ENCODE assay signal across 25 cellular contexts in the genomic region with DNA sequence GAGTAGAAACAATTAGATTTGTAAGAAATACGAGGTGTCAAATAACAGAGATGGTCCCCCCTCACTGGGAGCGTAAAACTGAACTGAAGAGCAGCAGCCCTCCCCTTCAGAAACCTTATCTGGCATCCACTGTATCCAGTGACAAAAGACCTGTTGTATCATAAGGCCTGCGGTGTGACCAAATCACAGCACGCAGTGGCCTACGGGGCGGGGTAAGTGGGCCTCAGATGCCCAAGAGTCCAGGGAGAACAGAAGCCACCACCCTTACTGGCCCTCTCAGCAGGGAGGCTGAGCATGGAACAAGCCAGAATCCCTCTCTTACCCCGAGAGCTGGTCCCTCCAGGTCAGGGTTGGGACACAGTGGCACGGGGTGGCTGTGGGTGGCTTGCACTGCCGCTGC. TPM values are rescaled to one million over a fixed set of nuclear protein-coding genes. Genes with fewer than 3 reads are reported as not detected.
DNase-seq lines count a peak whose midpoint lies in the region; ATAC-seq and TF ChIP-seq lines count a peak whose summit lies in the region.
"Had no signal": no experiment of that assay in that cellular context is flagged by ENCODE, and none has a peak within 500 bp of the region (broad histone marks: within the 10 kb centered on the region; RNA-seq: fewer than 3 reads in every experiment).

No MANE protein-coding gene starts in this region.

- H3K4me3 ChIP-seq in heart right ventricle: no peak overlapping the region
- H3K4me3 ChIP-seq in right atrium auricular region: no peak overlapping the region
- H3K4me3 ChIP-seq in upper lobe of right lung: no peak overlapping the region
- H3K4me3 ChIP-seq in lower lobe of right lung: no peak overlapping the region

- TF ChIP-seq CTCF in heart right ventricle (IDR thresholded peaks at IDR 0.05) (no peak), right atrium auricular region (IDR thresholded peaks at IDR 0.05) (no peak), upper lobe of right lung (IDR thresholded peaks at IDR 0.05) (no peak), lower lobe of right lung (IDR thresholded peaks at IDR 0.05) (no peak)

- 67 to 86% methylated on average over 9 of the region's 9 CpGs for WGBS in heart right ventricle, 2 donors

- H3K36me3 Mint-ChIP-seq in IgD-negative memory B cell: peaks cover 4% of the 10 kb centered on the region
- peaks cover 0 to 93% (median 32%) of the 10 kb centered on the region in 3 donors for H3K36me3 Mint-ChIP-seq in naive thymus-derived CD8-positive, alpha-beta T cell

- peak overlapping the region in 1 of 4 donors; percentile 75 for H3K4me3 Mint-ChIP-seq in IgD-negative memory B cell
- peak overlapping the region in 1 of 10 donors; percentile 10 for H3K4me3 Mint-ChIP-seq in naive thymus-derived CD8-positive, alpha-beta T cell
- H3K4me3 Mint-ChIP-seq: activated CD8-positive, alpha-beta T cell treated with anti-CD3 and anti-CD28 coated beads for 36 hours; activated naive CD4-positive, alpha-beta T cell treated with anti-CD3 and anti-CD28 coated beads, Interleukin-2, amount 10 ng/mL, durations not matched to agents 7 days and 5 days; effector memory CD8-positive, alpha-beta T cell; T-helper 2 cell treated with Interferon-gamma antibody and Interleukin-4, amounts not matched to agents 5 μg/mL and 100 μg/mL, for 36 hours had no signal

- no peaks in the 10 kb centered on the region for H3K27me3 ChIP-seq in heart right ventricle
- no peaks in the 10 kb centered on the region for H3K27me3 ChIP-seq in right atrium auricular region
- H3K27me3 ChIP-seq in upper lobe of right lung: no peaks in the 10 kb centered on the region
- no peaks in the 10 kb centered on the region for H3K27me3 ChIP-seq in lower lobe of right lung (ENCODE audit: low read depth)

- ATAC-seq in heart right ventricle (peak in 2 of 8 donors; percentile 6 to 30), upper lobe of right lung (no peak), lower lobe of right lung (no peak)
- no peak for ATAC-seq in naive thymus-derived CD8-positive, alpha-beta T cell
- ATAC-seq: activated CD8-positive, alpha-beta T cell treated with anti-CD3 and anti-CD28 coated beads for 36 hours; effector memory CD8-positive, alpha-beta T cell; psoas muscle had no signal

- H3K36me3 ChIP-seq in heart right ventricle (peaks cover 0 to 95% (median 76%) of the 10 kb centered on the region in 9 donors), right atrium auricular region (peaks cover 92% of the 10 kb centered on the region), upper lobe of right lung (peaks cover 94% of the 10 kb centered on the region), lower lobe of right lung (peaks cover 95% of the 10 kb centered on the region)

- peak overlapping the region in 6 of 10 donors; percentile 20 to 58 (median 42) for H3K27ac ChIP-seq in heart right ventricle
- H3K27ac ChIP-seq in right atrium auricular region: peak overlapping the region in 1 of 2 donors; percentile 33
- H3K27ac ChIP-seq in upper lobe of right lung: no peak overlapping the region
- H3K27ac ChIP-seq in lower lobe of right lung: no peak overlapping the region
- H3K27ac ChIP-seq: C4-2B, HL-60, psoas muscle had no signal

- H3K4me1 Mint-ChIP-seq in IgD-negative memory B cell: peaks cover 16 to 23% (median 22%) of the 10 kb centered on the region in 3 donors
- peaks cover 15 to 65% (median 39%) of the 10 kb centered on the region in 4 donors for H3K4me1 Mint-ChIP-seq in naive thymus-derived CD8-positive, alpha-beta T cell

- H3K27ac Mint-ChIP-seq in IgD-negative memory B cell: peak overlapping the region in 2 of 3 donors; percentile 52 to 67
- peak overlapping the region in 6 of 10 donors; percentile 5 to 73 (median 48) for H3K27ac Mint-ChIP-seq in naive thymus-derived CD8-positive, alpha-beta T cell
- H3K27ac Mint-ChIP-seq: activated naive CD4-positive, alpha-beta T cell treated with anti-CD3 and anti-CD28 coated beads, Interleukin-2, amount 10 ng/mL, durations not matched to agents 7 days and 5 days; T-helper 2 cell treated with Interferon-gamma antibody and Interleukin-4, amounts not matched to agents 5 μg/mL and 100 μg/mL, for 36 hours had no signal

- intact Hi-C loops in heart right ventricle (cut with DNase I): loop anchor here in 2 of 10 donors (10.0 kb wide), 2 partner anchors 46 to 176 kb away; a partner anchor contains a TSS
- intact Hi-C loops in upper lobe of right lung (cut with DNase I): no loop called here
- intact Hi-C loops in lower lobe of right lung (cut with DNase I): no loop called here

- no peaks in the 10 kb centered on the region for H3K9me3 Mint-ChIP-seq in IgD-negative memory B cell
- H3K9me3 Mint-ChIP-seq in naive thymus-derived CD8-positive, alpha-beta T cell: no peaks in the 10 kb centered on the region
- H3K9me3 Mint-ChIP-seq: activated CD8-positive, alpha-beta T cell treated with anti-CD3 and anti-CD28 coated beads for 36 hours; activated naive CD4-positive, alpha-beta T cell treated with anti-CD3 and anti-CD28 coated beads, Interleukin-2, amount 10 ng/mL, durations not matched to agents 7 days and 5 days; effector memory CD8-positive, alpha-beta T cell; T-helper 2 cell treated with Interferon-gamma antibody and Interleukin-4, amounts not matched to agents 5 μg/mL and 100 μg/mL, for 36 hours had no signal

- no peaks in the 10 kb centered on the region for H3K9me3 ChIP-seq in heart right ventricle
- H3K9me3 ChIP-seq in right atrium auricular region: no peaks in the 10 kb centered on the region
- no peaks in the 10 kb centered on the region for H3K9me3 ChIP-seq in upper lobe of right lung
- no peaks in the 10 kb centered on the region for H3K9me3 ChIP-seq in lower lobe of right lung
- H3K9me3 ChIP-seq: psoas muscle had no signal

- POLR2A ChIA-PET in naive thymus-derived CD8-positive, alpha-beta T cell (lab: Charles Lee): interaction anchor here (0.5 to 9.3 kb wide), 2 partner anchors 17 to 32 kb away, joined by 4 to 184 read pairs; a partner anchor contains a TSS

- peaks cover 19 to 71% (median 64%) of the 10 kb centered on the region in 9 donors for H3K4me1 ChIP-seq in heart right ventricle
- peaks cover 0 to 63% of the 10 kb centered on the region in 2 donors for H3K4me1 ChIP-seq in right atrium auricular region
- H3K4me1 ChIP-seq in upper lobe of right lung: peaks cover 36% of the 10 kb centered on the region
- H3K4me1 ChIP-seq in lower lobe of right lung: peaks cover 44% of the 10 kb centered on the region

- H3K27me3 Mint-ChIP-seq in IgD-negative memory B cell: no peaks in the 10 kb centered on the region
- H3K27me3 Mint-ChIP-seq in naive thymus-derived CD8-positive, alpha-beta T cell: no peaks in the 10 kb centered on the region
- H3K27me3 Mint-ChIP-seq: activated CD8-positive, alpha-beta T cell treated with anti-CD3 and anti-CD28 coated beads for 36 hours; activated naive CD4-positive, alpha-beta T cell treated with anti-CD3 and anti-CD28 coated beads, Interleukin-2, amount 10 ng/mL, durations not matched to agents 7 days and 5 days; effector memory CD8-positive, alpha-beta T cell had no signal

- DNase-seq in heart right ventricle (no peak), right atrium auricular region (ENCODE audit: low spot score) (no peak), upper lobe of right lung (peak; percentile 38), pons (ENCODE audit: low spot score) (no peak), lower lobe of right lung (no peak)
- DNase-seq in naive thymus-derived CD8-positive, alpha-beta T cell: no peak
- DNase-seq: activated CD8-positive, alpha-beta T cell treated with anti-CD3 and anti-CD28 coated beads for 36 hours; activated naive CD4-positive, alpha-beta T cell treated with anti-CD3 and anti-CD28 coated beads, Interleukin-2, amount 10 ng/mL, durations not matched to agents 7 days and 5 days; aorta; caudate nucleus; cortex of kidney; effector memory CD8-positive, alpha-beta T cell; erythroblast; glutamatergic neuron; HCEC 1CT; kidney; NCI-H1694; NCI-H2171 treated with DMSO at 0.1 percent for 48 hours; NCI-H524; psoas muscle; trophoblast cell had no signal

RNA-seq across cellular contexts. Expression of a gene that starts 5.5 kb away (rescaled TPM):
- total RNA-seq in heart right ventricle (10 to 100 TPM; 34.6 to 79.3 (median 43.2) TPM), right atrium auricular region (10 to 100 TPM; 35.0 to 37.4 TPM), upper lobe of right lung (29.6 TPM), lower lobe of right lung (29.6 TPM)
- polyA plus RNA-seq in heart right ventricle (10 to 100 TPM; 36.1 to 56.5 TPM), IgD-negative memory B cell (41.4 TPM)
- 10 to 100 TPM; 36.6 to 37.8 TPM for total RNA-seq in naive thymus-derived CD8-positive, alpha-beta T cell
- polyA plus RNA-seq in naive thymus-derived CD8-positive, alpha-beta T cell: 10 to 100 TPM; 10.2 to 34.2 (median 14.4) TPM

RNA-seq across cellular contexts. Expression of a gene that starts 5.7 kb away (rescaled TPM):
- total RNA-seq in heart right ventricle (10 to 100 TPM; 18.0 to 29.9 (median 24.7) TPM), right atrium auricular region (10 to 100 TPM; 22.6 to 26.8 TPM), upper lobe of right lung (31.6 TPM), lower lobe of right lung (31.6 TPM)
- polyA plus RNA-seq in heart right ventricle (10 to 100 TPM; 24.5 to 41.8 TPM), IgD-negative memory B cell (121 TPM)
- 10 to 100 TPM; 86.2 to 86.9 TPM for total RNA-seq in naive thymus-derived CD8-positive, alpha-beta T cell
- 100 to 1,000 TPM; 140 to 154 (median 146) TPM for polyA plus RNA-seq in naive thymus-derived CD8-positive, alpha-beta T cell

RNA-seq across cellular contexts. Expression of a gene that starts 10.2 kb away (rescaled TPM):
- total RNA-seq in heart right ventricle (100 to 1,000 TPM; 298 to 586 (median 488) TPM), right atrium auricular region (100 to 1,000 TPM; 440 to 644 TPM), upper lobe of right lung (159 TPM), lower lobe of right lung (105 TPM)
- polyA plus RNA-seq in heart right ventricle (100 to 1,000 TPM; 121 to 199 TPM), IgD-negative memory B cell (2.7 TPM)
- 10 to 100 TPM; 13.9 to 16.3 TPM for total RNA-seq in naive thymus-derived CD8-positive, alpha-beta T cell
- 10 to 100 TPM in 1 of 3 donors, 1 to 10 TPM in 2; 2.2 to 25.3 (median 5.4) TPM for polyA plus RNA-seq in naive thymus-derived CD8-positive, alpha-beta T cell

RNA-seq across cellular contexts. Expression of a gene that starts 16.2 kb away (rescaled TPM):
- 100 to 1,000 TPM in 1 of 10 donors, 10 to 100 TPM in 9; 58.8 to 103 (median 76.3) TPM for total RNA-seq in heart right ventricle
- polyA plus RNA-seq in heart right ventricle: 100 to 1,000 TPM in 1 of 2 donors, 10 to 100 TPM in 1; 93.4 to 109 TPM
- total RNA-seq in right atrium auricular region: 100 to 1,000 TPM in 1 of 2 donors, 10 to 100 TPM in 1; 78.3 to 135 TPM
- polyA plus RNA-seq in IgD-negative memory B cell: 152 TPM
- 100 to 1,000 TPM; 358 to 377 TPM for total RNA-seq in naive thymus-derived CD8-positive, alpha-beta T cell
- polyA plus RNA-seq in naive thymus-derived CD8-positive, alpha-beta T cell: 100 to 1,000 TPM; 101 to 106 (median 105) TPM
- 145 TPM for total RNA-seq in upper lobe of right lung
- 122 TPM for total RNA-seq in lower lobe of right lung

RNA-seq across cellular contexts. Expression of a gene that starts 17.0 kb away (rescaled TPM):
- 10 to 100 TPM; 25.1 to 34.4 (median 29.6) TPM for total RNA-seq in heart right ventricle
- 10 to 100 TPM in 1 of 2 donors, 1 to 10 TPM in 1; 9.2 to 23.2 TPM for polyA plus RNA-seq in heart right ventricle
- total RNA-seq in right atrium auricular region: 10 to 100 TPM; 24.8 to 29.3 TPM
- 17.5 TPM for polyA plus RNA-seq in IgD-negative memory B cell
- 10 to 100 TPM; 28.2 to 30.4 TPM for total RNA-seq in naive thymus-derived CD8-positive, alpha-beta T cell
- polyA plus RNA-seq in naive thymus-derived CD8-positive, alpha-beta T cell: 10 to 100 TPM; 18.1 to 23.6 (median 18.9) TPM
- total RNA-seq in upper lobe of right lung: 32.3 TPM
- total RNA-seq in lower lobe of right lung: 32.2 TPM

Comparison
In these comparisons a context has a peak if more than half of its experiments do, and no peak if none do; other contexts are left out.
1. H3K27ac ChIP-seq: peak in heart right ventricle (6 of 10); none in upper lobe of right lung (single experiment) and lower lobe of right lung (single experiment).